Comparison of ENCODE assay signal across 16 cellular contexts in the genomic region with DNA sequence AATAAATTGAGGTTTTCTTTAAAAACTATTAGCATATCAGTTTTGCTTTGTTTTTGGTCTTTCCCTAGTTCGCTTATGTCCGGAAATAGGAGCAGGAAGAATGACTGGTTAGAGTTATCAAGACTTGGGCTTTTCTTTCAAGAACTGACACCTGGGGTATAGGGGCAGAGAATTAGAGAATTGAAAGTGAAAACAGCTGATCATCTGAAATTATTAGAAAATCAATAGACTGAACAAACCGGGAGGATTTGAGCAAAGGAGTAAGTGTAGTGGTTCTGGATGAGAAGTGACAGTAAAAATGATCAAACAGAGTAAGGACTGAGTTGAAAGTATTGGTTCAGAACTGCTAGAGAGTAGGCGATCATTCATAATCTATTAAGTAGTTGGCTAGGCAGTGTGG. TPM values are rescaled to one million over a fixed set of nuclear protein-coding genes. Genes with fewer than 3 reads are reported as not detected.
DNase-seq lines count a peak whose midpoint lies in the region; ATAC-seq and TF ChIP-seq lines count a peak whose summit lies in the region.
"Had no signal": no experiment of that assay in that cellular context is flagged by ENCODE, and none has a peak within 500 bp of the region (broad histone marks: within the 10 kb centered on the region; RNA-seq: fewer than 3 reads in every experiment).

No MANE protein-coding gene starts in this region.

- no peak overlapping the region for H3K4me3 ChIP-seq in breast epithelium
- H3K4me3 ChIP-seq: lower lobe of right lung had no signal

- peaks cover 8% of the 10 kb centered on the region for H3K36me3 Mint-ChIP-seq in stimulated activated memory B cell treated with anti-CD40 and anti-IgM and Interleukin-4, amounts not matched to agents 10 μg/mL and 1 μg/mL and 100 μg/mL, for 72 hours
- peaks cover 12% of the 10 kb centered on the region for H3K36me3 Mint-ChIP-seq in HFFc6 (ENCODE audit: low read depth)

- intact Hi-C loops in breast epithelium (cut with DNase I; ENCODE audit: low total_unique reads) = no loop called here

- no peaks in the 10 kb centered on the region for H3K27me3 ChIP-seq in breast epithelium
- H3K27me3 ChIP-seq: dorsolateral prefrontal cortex had no signal

- H3K36me3 ChIP-seq in breast epithelium = no peaks in the 10 kb centered on the region
- H3K36me3 ChIP-seq: lower lobe of right lung had no signal

- H3K27ac Mint-ChIP-seq in stimulated activated memory B cell treated with anti-CD40 and anti-IgM and Interleukin-4, amounts not matched to agents 10 μg/mL and 1 μg/mL and 100 μg/mL, for 72 hours = no peak overlapping the region
- H3K27ac Mint-ChIP-seq in HFFc6 = no peak overlapping the region
- H3K27ac Mint-ChIP-seq: nephron progenitor cell had no signal

- H3K9me3 Mint-ChIP-seq in stimulated activated memory B cell treated with anti-CD40 and anti-IgM and Interleukin-4, amounts not matched to agents 10 μg/mL and 1 μg/mL and 100 μg/mL, for 72 hours = no peaks in the 10 kb centered on the region
- H3K9me3 Mint-ChIP-seq in HFFc6 = no peaks in the 10 kb centered on the region
- H3K9me3 Mint-ChIP-seq: nephron progenitor cell had no signal

- no peak for TF ChIP-seq CTCF in breast epithelium (IDR thresholded peaks at IDR 0.05)
- no peak for TF ChIP-seq CTCF in HFFc6 (IDR thresholded peaks at IDR 0.05)

- no peak for TF ChIP-seq POLR2A in breast epithelium (IDR thresholded peaks at IDR 0.05)

- H3K27ac ChIP-seq in breast epithelium = no peak overlapping the region
- H3K27ac ChIP-seq: lower lobe of right lung had no signal

- no peak for DNase-seq in breast epithelium (ENCODE audit: low spot score in 2 of 2)
- no peak for DNase-seq in KG1 (lab: John Stamatoyannopoulos, UW)
- no peak for DNase-seq in HFFc6
- DNase-seq: C1 segment of cervical spinal cord; dorsolateral prefrontal cortex; lower lobe of right lung; NCI-H2107; nephron progenitor cell; SHP77 treated with DMSO at 0.1 percent for 48 hours; stimulated activated CD4-positive, alpha-beta T cell treated with anti-CD3 and anti-CD28 coated beads, Interleukin-4, amount 100 ng/mL, for 4 hours; stimulated activated naive CD8-positive, alpha-beta T cell treated with anti-CD3 and anti-CD28 coated beads, Interleukin-15, Interleukin-2, amounts not matched to agents 100 U/mL and 50 U/mL, for 24 hours; T1000 had no signal

- ATAC-seq in GM18499 (IDR thresholded peaks at IDR 0.05; ENCODE audit: insufficient read depth, unreplicated experiment) = peak; percentile 54
- peak; percentile 69 for ATAC-seq in GM21390 (IDR thresholded peaks at IDR 0.05; ENCODE audit: unreplicated experiment)
- ATAC-seq in HG03342 (IDR thresholded peaks at IDR 0.05; ENCODE audit: unreplicated experiment) = peak; percentile 49
- peak; percentile 53 for ATAC-seq in stimulated activated memory B cell treated with anti-CD40 and anti-IgM and Interleukin-4, amounts not matched to agents 10 μg/mL and 1 μg/mL and 100 μg/mL, for 72 hours
- ATAC-seq: lower lobe of right lung; stimulated activated naive CD8-positive, alpha-beta T cell treated with anti-CD3 and anti-CD28 coated beads, Interleukin-15, Interleukin-2, amounts not matched to agents 100 U/mL and 50 U/mL, for 24 hours had no signal

- no peaks in the 10 kb centered on the region for H3K9me3 ChIP-seq in breast epithelium
- H3K9me3 ChIP-seq: lower lobe of right lung had no signal

- no peaks in the 10 kb centered on the region for H3K4me1 ChIP-seq in breast epithelium

- H3K27me3 Mint-ChIP-seq in stimulated activated memory B cell treated with anti-CD40 and anti-IgM and Interleukin-4, amounts not matched to agents 10 μg/mL and 1 μg/mL and 100 μg/mL, for 72 hours = no peaks in the 10 kb centered on the region
- H3K27me3 Mint-ChIP-seq in HFFc6 (ENCODE audit: insufficient read depth) = no peaks in the 10 kb centered on the region

- peak overlapping the region; percentile 47 for H3K4me3 Mint-ChIP-seq in stimulated activated memory B cell treated with anti-CD40 and anti-IgM and Interleukin-4, amounts not matched to agents 10 μg/mL and 1 μg/mL and 100 μg/mL, for 72 hours
- no peak overlapping the region for H3K4me3 Mint-ChIP-seq in HFFc6
- H3K4me3 Mint-ChIP-seq: nephron progenitor cell had no signal

- no peaks in the 10 kb centered on the region for H3K4me1 Mint-ChIP-seq in stimulated activated memory B cell treated with anti-CD40 and anti-IgM and Interleukin-4, amounts not matched to agents 10 μg/mL and 1 μg/mL and 100 μg/mL, for 72 hours
- H3K4me1 Mint-ChIP-seq in HFFc6 (ENCODE audit: low read depth) = peaks cover 6% of the 10 kb centered on the region
- H3K4me1 Mint-ChIP-seq: nephron progenitor cell had no signal

RNA-seq across cellular contexts. Expression of a gene that starts 6.0 kb away (rescaled TPM):
- total RNA-seq in breast epithelium = 10 to 100 TPM; 11.8 to 22.5 (median 17.7) TPM
- total RNA-seq in HFFc6 (2021; fragmentation: NEBNext Ultra II Directional; extraction: Animal tissue kit (Norgen Biotek cat#: 25700)) = 10 to 100 TPM; 27.9 to 35.7 (median 29.9) TPM

RNA-seq across cellular contexts. Expression of a gene that starts 27.6 kb away (rescaled TPM):
- 100 to 1,000 TPM in 1 of 3 donors, 10 to 100 TPM in 2; 53.8 to 113 (median 78.3) TPM for total RNA-seq in breast epithelium
- total RNA-seq in HFFc6 (2021; fragmentation: NEBNext Ultra II Directional; extraction: Animal tissue kit (Norgen Biotek cat#: 25700)) = 100 to 1,000 TPM; 155 to 227 (median 196) TPM
